In genomic region chr1:13699510-13699909, GRCh38 we compare ENCODE assay signal across 8 cellular contexts. TPM values are rescaled to one million over a fixed set of nuclear protein-coding genes. Genes with fewer than 3 reads are reported as not detected.
DNase-seq lines count a peak whose midpoint lies in the region; ATAC-seq, FAIRE-seq and TF ChIP-seq lines count a peak whose summit lies in the region.

No MANE protein-coding gene starts in this region.

- no peak overlapping the region for H2BK12ac ChIP-seq in mesenchymal stem cell (ENCODE audit: low read length in 2 of 2)

- H3K4ac ChIP-seq in mesenchymal stem cell (ENCODE audit: low read depth in 1 of 2, low read length in 2 of 2): peak overlapping the region in 1 of 2 experiments; percentile 98

- H3K4me1 ChIP-seq in Peyer's patch (peaks cover 0 to 6% (median 0%) of the 10 kb centered on the region in 4 donors), mesenchymal stem cell (ENCODE audit: control insufficient read depth, insufficient read depth, low read depth, low read length) (peaks cover 4% of the 10 kb centered on the region), tibial artery (peaks cover 0 to 6% (median 3%) of the 10 kb centered on the region in 4 donors)

- H2BK15ac ChIP-seq in mesenchymal stem cell (ENCODE audit: low read depth, poor library complexity, severe bottlenecking): peak overlapping the region; percentile 98

- TF ChIP-seq POLR2A in Peyer's patch (IDR thresholded peaks at IDR 0.05): no peak

- H3K9me3 ChIP-seq in Peyer's patch: no peaks in the 10 kb centered on the region
- no peaks in the 10 kb centered on the region for H3K9me3 ChIP-seq in mesenchymal stem cell (ENCODE audit: control insufficient read depth, low read length)
- no peaks in the 10 kb centered on the region for H3K9me3 ChIP-seq in tibial artery

- H2BK120ac ChIP-seq in mesenchymal stem cell (ENCODE audit: low read depth, low read length): peak overlapping the region; percentile 98

- peak; percentile 4 for DNase-seq in EL
- peak in 2 of 3 donors; percentile 52 to 57 for DNase-seq in Peyer's patch
- no peak for DNase-seq in coronary artery (ENCODE audit: low spot score)
- DNase-seq in mesenchymal stem cell: peak; percentile 12
- DNase-seq in tibial artery: no peak
- DNase-seq in kidney glomerular epithelial cell (lab: John Stamatoyannopoulos, UW): no peak
- DNase-seq in RCC 7860 (ENCODE audit: low spot score): no peak

- H3K23ac ChIP-seq in mesenchymal stem cell (ENCODE audit: low read length in 2 of 2): no peak overlapping the region

- H3K27me3 ChIP-seq in Peyer's patch (no peaks in the 10 kb centered on the region), mesenchymal stem cell (ENCODE audit: control insufficient read depth in 1 of 2, insufficient read depth in 1 of 2, low read length in 2 of 2) (peaks cover 5 to 6% of the 10 kb centered on the region in 2 experiments), tibial artery (peaks cover 0 to 16% of the 10 kb centered on the region in 2 donors)

- H4K91ac ChIP-seq in mesenchymal stem cell (ENCODE audit: low read length): peak overlapping the region; percentile 5

- peak overlapping the region; percentile 84 for H3K4me2 ChIP-seq in mesenchymal stem cell (ENCODE audit: low read length, poor library complexity, severe bottlenecking)

- no peak overlapping the region for H2AK5ac ChIP-seq in mesenchymal stem cell (ENCODE audit: low read length, severe bottlenecking)

- peak overlapping the region; percentile 96 for H3K9ac ChIP-seq in mesenchymal stem cell (ENCODE audit: low read length)

- TF ChIP-seq CTCF in Peyer's patch (IDR thresholded peaks at IDR 0.05) (no peak), coronary artery (IDR thresholded peaks at IDR 0.05) (no peak), tibial artery (IDR thresholded peaks at IDR 0.05) (no peak)

- H4K8ac ChIP-seq in mesenchymal stem cell (ENCODE audit: low read length): peak overlapping the region; percentile 90

- WGBS in mesenchymal stem cell: 87% methylated on average over 14 of the region's 16 CpGs

- no peak for ATAC-seq in HG03196 (IDR thresholded peaks at IDR 0.05; ENCODE audit: unreplicated experiment)

- peak overlapping the region; percentile 56 for H2AFZ ChIP-seq in mesenchymal stem cell (ENCODE audit: low read depth, low read length)

- H3K4me3 ChIP-seq in Peyer's patch (peak overlapping the region; percentile 72 to 87 (median 72)), coronary artery (peak overlapping the region; percentile 75), mesenchymal stem cell (ENCODE audit: insufficient read depth in 1 of 2, low read depth in 1 of 2, low read length in 2 of 2) (peak overlapping the region; percentile 80 to 86), tibial artery (peak overlapping the region; percentile 75 to 78)

- no peak overlapping the region for H2BK5ac ChIP-seq in mesenchymal stem cell (ENCODE audit: low read depth, low read length, poor library complexity, severe bottlenecking)

- H3K36me3 ChIP-seq in Peyer's patch (no peaks in the 10 kb centered on the region), mesenchymal stem cell (ENCODE audit: control insufficient read depth in 1 of 2, insufficient read depth in 2 of 2, low read depth in 1 of 2, low read length in 2 of 2) (no peaks in the 10 kb centered on the region), tibial artery (no peaks in the 10 kb centered on the region)

- H3K27ac ChIP-seq in Peyer's patch (peak overlapping the region; percentile 89 to 97 (median 94)), coronary artery (peak overlapping the region; percentile 85 to 89), mesenchymal stem cell (ENCODE audit: low read length, poor library complexity, severe bottlenecking) (no peak overlapping the region), tibial artery (peak overlapping the region; percentile 89 to 90)

- intact Hi-C loops in tibial artery (cut with DNase I; ENCODE audit: low total_unique reads): no loop called here

- no peak for FAIRE-seq in RCC 7860 (lab: Jason Lieb, UNC)

- H3K14ac ChIP-seq in mesenchymal stem cell (ENCODE audit: low read length in 2 of 2): peak overlapping the region in 1 of 2 experiments; percentile 19

- H3K18ac ChIP-seq in mesenchymal stem cell (ENCODE audit: low read depth in 1 of 2, low read length in 2 of 2): peak overlapping the region; percentile 40 to 80

- H3K79me1 ChIP-seq in mesenchymal stem cell (replicated peaks; ENCODE audit: low read length, poor library complexity, severe bottlenecking): peaks cover 4% of the 10 kb centered on the region

RNA-seq across cellular contexts. Expression of gene PRDM2, which starts 0.5 kb away (rescaled TPM):
- 10 to 100 TPM; 34.7 to 70.1 (median 53.0) TPM for total RNA-seq in Peyer's patch
- polyA plus RNA-seq in mesenchymal stem cell (2013, experiment 1 of 2): 15.2 TPM
- 14.8 TPM for polyA plus RNA-seq in mesenchymal stem cell (2013, experiment 2 of 2)

Comparison
In these comparisons a context has a peak if more than half of its experiments do, and no peak if none do; other contexts are left out.
1. DNase-seq: peak in EL (single experiment), Peyer's patch (2 of 3) and mesenchymal stem cell (single experiment); none in coronary artery (single experiment), tibial artery (0 of 2), kidney glomerular epithelial cell (single experiment) and RCC 7860 (single experiment).
2. Peak in every context shown above with its lines, with median percentiles within 50 percentile points of each other: H3K4me3 ChIP-seq.